ENCODE assay signal across 8 cellular contexts in genomic region chr6:156781882-156782631, GRCh38. TPM values are rescaled to one million over a fixed set of nuclear protein-coding genes. Genes with fewer than 3 reads are reported as not detected.
A peak's percentile ranks its signal among the peaks of the same experiment; 100 is the strongest.
DNase-seq lines count a peak whose midpoint lies in the region; ATAC-seq and TF ChIP-seq lines count a peak whose summit lies in the region.

No MANE protein-coding gene starts in this region.

- POLR2A ChIA-PET in AG04450 (lab: Yijun Ruan, JAX): no interaction called here

- TF ChIP-seq CTCF in AG04450 (IDR thresholded peaks at IDR 0.05; ENCODE audit: low read depth, low read length) (no peak), HL-60 (IDR thresholded peaks at IDR 0.05; ENCODE audit: insufficient read depth, low read length) (no peak), astrocyte of the spinal cord (IDR thresholded peaks at IDR 0.05; ENCODE audit: low read depth, low read length) (no peak), mesothelial cell of epicardium (IDR thresholded peaks at IDR 0.05; ENCODE audit: unreplicated experiment) (no peak), GM13977 (IDR thresholded peaks at IDR 0.05; ENCODE audit: extremely low read depth, insufficient read depth, missing control alignments) (no peak)

- in situ Hi-C loops in astrocyte of the spinal cord (cut with HindIII; ENCODE audit: low sequenced_read_pairs): no loop called here
- in situ Hi-C loops in GM13977 (cut with MboI; ENCODE audit: low pct_unique_long_range_greater_than_20kb, low sequenced_read_pairs, unreplicated experiment): no loop called here

- no peaks in the 10 kb centered on the region for H3K27me3 ChIP-seq in AG04450 (ENCODE audit: control insufficient read depth, insufficient read depth, low read length)
- no peaks in the 10 kb centered on the region for H3K27me3 ChIP-seq in HL-60 (ENCODE audit: insufficient read depth, poor library complexity, severe bottlenecking)

- H3K9me3 Mint-ChIP-seq in mesothelial cell of epicardium: no peaks in the 10 kb centered on the region

- peaks cover 3% of the 10 kb centered on the region for H3K36me3 Mint-ChIP-seq in mesothelial cell of epicardium

- no peak for DNase-seq in AG04450 (ENCODE audit: low read depth, low spot score)
- DNase-seq in HL-60 (ENCODE audit: low read depth in 1 of 2, low spot score in 1 of 2): no peak
- DNase-seq in astrocyte of the spinal cord (ENCODE audit: low read depth, low spot score): peak; percentile 47
- DNase-seq in mesothelial cell of epicardium (ENCODE audit: low spot score in 2 of 2, unreplicated experiment in 2 of 2): no peak
- no peak for DNase-seq in T-helper 9 cell
- no peak for DNase-seq in GM13977 (ENCODE audit: low spot score)
- DNase-seq in activated CD4-positive, alpha-beta T cell treated with anti-CD3 and anti-CD28 coated beads, Interleukin-2, amount 50 U/mL, for 4 hours: no peak

- peaks cover 53% of the 10 kb centered on the region for H3K4me1 Mint-ChIP-seq in mesothelial cell of epicardium

- H3K27ac ChIP-seq in AG04450 (ENCODE audit: low read depth, low read length) (no peak overlapping the region), HL-60 (replicated peaks) (no peak overlapping the region)

- H3K27me3 Mint-ChIP-seq in mesothelial cell of epicardium (ENCODE audit: low read depth): no peaks in the 10 kb centered on the region

- H3K4me3 ChIP-seq in AG04450 (ENCODE audit: low read depth, low read length) (peak overlapping the region; percentile 89), HL-60 (replicated peaks; ENCODE audit: insufficient read depth, low read length) (peak overlapping the region; percentile 58), astrocyte of the spinal cord (ENCODE audit: low read depth, low read length) (peak overlapping the region; percentile 34)

- peak overlapping the region; percentile 87 for H3K4me3 Mint-ChIP-seq in mesothelial cell of epicardium

- no peaks in the 10 kb centered on the region for H3K9me3 ChIP-seq in AG04450 (ENCODE audit: control insufficient read depth, insufficient read depth, low read length)

- CTCF ChIA-PET in AG04450 (lab: Charles Lee): no interaction called here

- H3K27ac Mint-ChIP-seq in mesothelial cell of epicardium: peak overlapping the region; percentile 22

- no peak for ATAC-seq in HG02588 (IDR thresholded peaks at IDR 0.05; ENCODE audit: unreplicated experiment)

RNA-seq across cellular contexts. Expression of gene ARID1B, which starts 4.9 kb away (rescaled TPM):
- polyA plus RNA-seq in AG04450 (2011; rRNA removed): 19.2 and 21.2 TPM in 2 replicates
- polyA minus RNA-seq in AG04450 (2011; rRNA and poly(A)+ RNA removed): 116 and 133 TPM in 2 replicates
- total RNA-seq in mesothelial cell of epicardium: 137 to 155 TPM (median 143 TPM) in 3 replicates

Comparison
In these comparisons a context has a peak if more than half of its experiments do, and no peak if none do; other contexts are left out.
1. H3K4me3 ChIP-seq: peak in every context shown above with its lines; median percentile 89 in AG04450; 58 in HL-60; 34 in astrocyte of the spinal cord.